In the genomic region with DNA sequence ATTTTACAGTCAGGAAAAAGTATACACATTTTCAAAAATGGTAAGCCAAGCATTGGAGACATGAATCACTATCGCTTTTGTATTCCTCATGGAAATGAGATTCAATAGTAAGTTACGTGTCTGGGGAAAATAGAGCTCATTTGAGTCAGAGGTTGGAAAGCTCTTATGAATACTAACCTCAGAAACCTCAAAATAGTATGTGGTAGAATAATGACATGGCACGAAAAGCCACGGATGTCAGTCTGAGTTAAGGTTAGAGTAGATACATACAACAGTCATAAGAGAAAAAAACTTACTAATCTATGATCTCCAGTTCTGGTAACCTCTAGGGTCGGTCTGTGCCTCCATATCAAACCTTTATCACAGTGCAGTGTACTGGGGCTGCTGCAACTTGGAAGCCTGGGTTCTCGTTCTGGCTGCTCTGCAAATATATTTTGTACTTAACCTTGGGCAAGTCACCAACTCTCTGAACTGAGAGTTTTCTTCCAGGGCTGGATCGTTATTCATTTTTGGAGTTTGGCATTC, we compare ENCODE assay signal across 7 cellular contexts. TPM values are rescaled to one million over a fixed set of nuclear protein-coding genes. Genes with fewer than 3 reads are reported as not detected.
DNase-seq lines count a peak whose midpoint lies in the region; ATAC-seq and TF ChIP-seq lines count a peak whose summit lies in the region.

No MANE protein-coding gene starts in this region.

- intact Hi-C loops in activated T-helper 2 cell treated with anti-CD3 and anti-CD28 coated beads, Interferon-gamma antibody, Interleukin-2, Interleukin-4, amounts not matched to agents 10 μg/mL and 5 μg/mL and 100 μg/mL, durations not matched to agents 14 hours and 24 hours and 36 hours (cut with micrococcal nuclease), result loop anchor here (1.0 to 5.0 kb wide), 6 partner anchors 33 to 209 kb away; no protein-coding TSS in a partner anchor

- in situ Hi-C loops in G401 (cut with HindIII; ENCODE audit: low sequenced_read_pairs), result no loop called here

- no peak for TF ChIP-seq CTCF in epithelial cell of esophagus (IDR thresholded peaks at IDR 0.05; ENCODE audit: insufficient read depth, low read depth, low read length, missing control alignments)

- ATAC-seq in GM21447 (IDR thresholded peaks at IDR 0.05; ENCODE audit: unreplicated experiment), result peak; percentile 41

- no peak overlapping the region for H3K27ac Mint-ChIP-seq in activated T-helper 2 cell treated with anti-CD3 and anti-CD28 coated beads, Interferon-gamma antibody, Interleukin-2, Interleukin-4, amounts not matched to agents 10 μg/mL and 5 μg/mL and 100 μg/mL, durations not matched to agents 14 hours and 24 hours and 36 hours

- peaks cover 22% of the 10 kb centered on the region for H3K4me1 Mint-ChIP-seq in activated T-helper 2 cell treated with anti-CD3 and anti-CD28 coated beads, Interferon-gamma antibody, Interleukin-2, Interleukin-4, amounts not matched to agents 10 μg/mL and 5 μg/mL and 100 μg/mL, durations not matched to agents 14 hours and 24 hours and 36 hours (ENCODE audit: low read depth)

- peaks cover 75% of the 10 kb centered on the region for H3K27me3 Mint-ChIP-seq in activated T-helper 2 cell treated with anti-CD3 and anti-CD28 coated beads, Interferon-gamma antibody, Interleukin-2, Interleukin-4, amounts not matched to agents 10 μg/mL and 5 μg/mL and 100 μg/mL, durations not matched to agents 14 hours and 24 hours and 36 hours (ENCODE audit: low read depth)

- H3K4me3 Mint-ChIP-seq in activated T-helper 2 cell treated with anti-CD3 and anti-CD28 coated beads, Interferon-gamma antibody, Interleukin-2, Interleukin-4, amounts not matched to agents 10 μg/mL and 5 μg/mL and 100 μg/mL, durations not matched to agents 14 hours and 24 hours and 36 hours (ENCODE audit: low read depth), result no peak overlapping the region

- no peak overlapping the region for H3K4me3 ChIP-seq in epithelial cell of esophagus (ENCODE audit: low read length)

- DNase-seq in NCI-H226, result peak; percentile 66
- DNase-seq in epithelial cell of esophagus (ENCODE audit: low read depth), result peak; percentile 87
- peak; percentile 1 to 25 for DNase-seq in stimulated activated CD8-positive, alpha-beta memory T cell treated with anti-CD3 and anti-CD28 coated beads, Interleukin-7, amount 100 ng/mL, for 48 hours (ENCODE audit: extremely low read depth in 1 of 2, low read depth in 1 of 2)
- no peak for DNase-seq in G401 (ENCODE audit: low spot score)
- no peak for DNase-seq in AML-193 (lab: John Stamatoyannopoulos, UW)
- DNase-seq in activated T-helper 2 cell treated with anti-CD3 and anti-CD28 coated beads, Interferon-gamma antibody, Interleukin-2, Interleukin-4, amounts not matched to agents 10 μg/mL and 5 μg/mL and 100 μg/mL, durations not matched to agents 14 hours and 24 hours and 36 hours (ENCODE audit: low spot score), result no peak

- H3K36me3 Mint-ChIP-seq in activated T-helper 2 cell treated with anti-CD3 and anti-CD28 coated beads, Interferon-gamma antibody, Interleukin-2, Interleukin-4, amounts not matched to agents 10 μg/mL and 5 μg/mL and 100 μg/mL, durations not matched to agents 14 hours and 24 hours and 36 hours (ENCODE audit: low read depth), result no peaks in the 10 kb centered on the region

- H3K9me3 Mint-ChIP-seq in activated T-helper 2 cell treated with anti-CD3 and anti-CD28 coated beads, Interferon-gamma antibody, Interleukin-2, Interleukin-4, amounts not matched to agents 10 μg/mL and 5 μg/mL and 100 μg/mL, durations not matched to agents 14 hours and 24 hours and 36 hours, result no peaks in the 10 kb centered on the region

RNA-seq across cellular contexts. Expression of gene MAP1B, which starts 31.7 kb away (rescaled TPM):
- 11.3 and 21.9 TPM in 2 replicates for total RNA-seq in G401 (2014; rRNA removed; shearing (Covaris generic))
- 0.32 and 0.57 TPM in 2 replicates for total RNA-seq in activated T-helper 2 cell treated with anti-CD3 and anti-CD28 coated beads, Interferon-gamma antibody, Interleukin-2, Interleukin-4, amounts not matched to agents 10 μg/mL and 5 μg/mL and 100 μg/mL, durations not matched to agents 14 hours and 24 hours and 36 hours

Comparison
In these comparisons a context has a peak if more than half of its experiments do, and no peak if none do; other contexts are left out.
1. DNase-seq: peak in NCI-H226 (single experiment), epithelial cell of esophagus (single experiment) and stimulated activated CD8-positive, alpha-beta memory T cell treated with anti-CD3 and anti-CD28 coated beads, Interleukin-7, amount 100 ng/mL, for 48 hours (2 of 2); none in G401 (single experiment), AML-193 (0 of 2) and activated T-helper 2 cell treated with anti-CD3 and anti-CD28 coated beads, Interferon-gamma antibody, Interleukin-2, Interleukin-4, amounts not matched to agents 10 μg/mL and 5 μg/mL and 100 μg/mL, durations not matched to agents 14 hours and 24 hours and 36 hours (single experiment).